Comparison of ENCODE assay signal across 8 cellular contexts in the genomic region with DNA sequence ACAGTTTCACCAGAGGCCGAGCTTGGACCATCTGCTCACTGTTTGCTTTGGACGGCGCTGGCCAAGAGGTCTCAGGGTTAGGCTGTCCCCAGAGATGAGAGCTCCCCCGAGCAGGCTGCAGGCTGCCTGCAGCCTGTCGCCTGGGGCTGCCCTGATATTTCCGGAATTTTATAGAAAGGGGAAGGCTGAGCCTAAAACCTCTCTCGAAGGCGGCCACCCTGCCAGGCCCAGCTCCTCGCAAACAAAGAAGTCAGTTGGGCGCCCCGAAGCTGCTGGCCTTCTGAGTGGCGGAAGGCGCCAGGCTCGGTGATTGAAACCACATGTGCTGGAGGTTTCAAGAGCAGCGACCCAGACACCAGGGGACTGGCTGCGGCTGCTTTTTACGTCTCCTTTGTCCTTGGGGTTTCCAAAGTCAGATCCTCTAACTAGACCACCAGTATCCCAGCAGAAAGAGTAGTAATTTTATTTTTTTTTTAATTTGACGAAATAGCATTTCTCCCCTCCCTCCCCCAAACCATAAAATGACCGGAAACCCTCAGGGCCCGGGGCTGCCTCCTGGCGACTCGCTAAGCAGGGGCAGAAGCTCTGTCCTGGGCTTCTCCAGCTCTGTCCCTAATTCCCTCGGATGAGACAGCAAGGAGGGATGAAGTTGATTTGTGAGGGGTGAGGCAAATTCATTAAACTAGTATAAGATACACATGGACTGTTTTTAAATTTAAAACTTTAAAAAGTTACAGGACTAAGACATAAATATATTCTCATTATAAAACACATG. TPM values are rescaled to one million over a fixed set of nuclear protein-coding genes. Genes with fewer than 3 reads are reported as not detected.
DNase-seq lines count a peak whose midpoint lies in the region; ATAC-seq and TF ChIP-seq lines count a peak whose summit lies in the region.

No MANE protein-coding gene starts in this region.

- no peak overlapping the region for H3K9ac ChIP-seq in mucosa of rectum (ENCODE audit: low read depth in 1 of 2, low read length in 2 of 2)

- H3K27me3 ChIP-seq in AG04450 (ENCODE audit: control insufficient read depth, insufficient read depth, low read length) (no peaks in the 10 kb centered on the region), mucosa of rectum (ENCODE audit: control insufficient read depth in 2 of 2, insufficient read depth in 2 of 2, low read length in 2 of 2) (no peaks in the 10 kb centered on the region)

- ATAC-seq in HG02798 (IDR thresholded peaks at IDR 0.05; ENCODE audit: poor library complexity, unreplicated experiment) = no peak
- no peak for ATAC-seq in HG02623 (IDR thresholded peaks at IDR 0.05; ENCODE audit: unreplicated experiment)

- no peaks in the 10 kb centered on the region for H3K36me3 ChIP-seq in mucosa of rectum (ENCODE audit: control insufficient read depth in 2 of 2, insufficient read depth in 2 of 2, low read length in 2 of 2)

- DNase-seq in AG04450 (ENCODE audit: low read depth, low spot score) = no peak
- peak; percentile 83 for DNase-seq in NCI-H1092 (lab: John Stamatoyannopoulos, UW)
- peak; percentile 36 for DNase-seq in epidermal melanocyte (ENCODE audit: insufficient read length, low spot score)
- no peak for DNase-seq in cerebellar cortex (ENCODE audit: low spot score)
- DNase-seq in NCI-H1436 (lab: John Stamatoyannopoulos, UW) = no peak

- peak overlapping the region; percentile 90 for H3K27ac ChIP-seq in AG04450 (ENCODE audit: low read depth, low read length)
- H3K27ac ChIP-seq in mucosa of rectum (ENCODE audit: low read depth in 2 of 2, low read length in 2 of 2) = peak overlapping the region; percentile 16 to 48

- H3K4me3 ChIP-seq in AG04450 (ENCODE audit: low read depth, low read length) (no peak overlapping the region; the same call in 1 of the 2 replicates), mucosa of rectum (ENCODE audit: low read length in 2 of 2) (no peak overlapping the region)

- CTCF ChIA-PET in AG04450 (lab: Charles Lee) = interaction anchor here (0.7 to 2.3 kb wide), 4 partner anchors 34 to 124 kb away, joined by 5 to 11 read pairs (median 7); no protein-coding TSS in a partner anchor

- H3K9me3 ChIP-seq in AG04450 (ENCODE audit: control insufficient read depth, insufficient read depth, low read length) (no peaks in the 10 kb centered on the region), mucosa of rectum (ENCODE audit: control insufficient read depth in 2 of 2, low read length in 2 of 2) (no peaks in the 10 kb centered on the region)

- POLR2A ChIA-PET in AG04450 (lab: Yijun Ruan, JAX) = interaction anchor here (1.1 kb wide), 1 partner anchor 57 kb away, joined by 6 read pairs; the partner anchor contains the start of gene CLMP

- TF ChIP-seq CTCF in AG04450 (IDR thresholded peaks at IDR 0.05; ENCODE audit: low read depth, low read length) = peak; percentile 33

- H3K4me1 ChIP-seq in mucosa of rectum (ENCODE audit: control insufficient read depth in 2 of 2, insufficient read depth in 2 of 2, low read length in 2 of 2) = no peaks in the 10 kb centered on the region

RNA-seq across cellular contexts. Expression of gene CLMP, which starts 57.4 kb away (rescaled TPM):
- polyA plus RNA-seq in AG04450 (2011; rRNA removed) = 251 and 288 TPM in 2 replicates
- polyA minus RNA-seq in AG04450 (2011; rRNA and poly(A)+ RNA removed) = 500 and 661 TPM in 2 replicates

Comparison
In these comparisons a context has a peak if more than half of its experiments do, and no peak if none do; other contexts are left out.
1. DNase-seq: peak in NCI-H1092 (single experiment) and epidermal melanocyte (single experiment); none in AG04450 (single experiment), cerebellar cortex (single experiment) and NCI-H1436 (single experiment).